Comparison of ENCODE assay signal across 1 cellular context in genomic region chr4:37594095-37594494, GRCh38.
TF ChIP-seq lines count a peak whose summit lies in the region.

No MANE protein-coding gene starts in this region.

TF ChIP-seq in HepG2, 621 proteins besides CTCF, POLR2A, EP300 and RAD21 (continued from another document):
- TF ChIP-seq TIGD3 (CRISPR knock-in tag; IDR thresholded peaks at IDR 0.05; ENCODE audit: borderline replicate concordance) (no peak), ZSCAN25 (CRISPR knock-in tag; IDR thresholded peaks at IDR 0.05) (no peak), ZNF18 (CRISPR knock-in tag; IDR thresholded peaks at IDR 0.05; ENCODE audit: insufficient replicate concordance) (no peak), SNAI1 (CRISPR knock-in tag; IDR thresholded peaks at IDR 0.05; ENCODE audit: borderline replicate concordance) (no peak), SRSF4 (IDR thresholded peaks at IDR 0.05; ENCODE audit: low read depth, low read length, poor library complexity, severe bottlenecking) (no peak), RARA (CRISPR knock-in tag; IDR thresholded peaks at IDR 0.05) (no peak)
- TF ChIP-seq, protein P1, sequence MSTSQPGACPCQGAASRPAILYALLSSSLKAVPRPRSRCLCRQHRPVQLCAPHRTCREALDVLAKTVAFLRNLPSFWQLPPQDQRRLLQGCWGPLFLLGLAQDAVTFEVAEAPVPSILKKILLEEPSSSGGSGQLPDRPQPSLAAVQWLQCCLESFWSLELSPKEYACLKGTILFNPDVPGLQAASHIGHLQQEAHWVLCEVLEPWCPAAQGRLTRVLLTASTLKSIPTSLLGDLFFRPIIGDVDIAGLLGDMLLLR (CRISPR knock-in tag; IDR thresholded peaks at IDR 0.05) = no peak
